ENCODE assay signal across 6 cellular contexts in the genomic region with DNA sequence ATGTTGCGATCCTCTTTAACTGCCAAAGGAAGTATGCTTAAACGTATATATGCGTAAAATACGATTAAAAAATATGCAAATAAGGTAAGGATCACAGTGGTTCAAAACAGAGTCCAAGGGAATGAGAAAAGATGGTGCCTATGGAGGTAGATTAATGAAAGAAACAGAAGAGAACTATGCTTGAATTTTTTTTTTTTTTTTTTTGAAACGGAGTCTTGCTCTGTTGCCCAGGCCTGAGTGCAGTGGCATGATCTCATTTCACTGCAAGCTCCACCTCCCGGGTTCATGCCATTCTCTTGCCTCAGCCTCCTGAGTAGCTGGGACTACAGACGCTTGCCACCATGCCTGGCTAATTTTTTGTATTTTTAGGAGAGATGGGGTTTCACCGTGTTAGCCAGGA. TPM values are rescaled to one million over a fixed set of nuclear protein-coding genes. Genes with fewer than 3 reads are reported as not detected.
"Had no signal": no experiment of that assay in that cellular context is flagged by ENCODE, and none has a peak within 500 bp of the region (broad histone marks: within the 10 kb centered on the region; RNA-seq: fewer than 3 reads in every experiment).

No MANE protein-coding gene starts in this region.

RNA-seq across cellular contexts. Expression of gene SLC23A1, which starts 37.7 kb away (rescaled TPM):
- total RNA-seq: activated T-cell treated with anti-CD3 and anti-CD28 coated beads, Interleukin-2, amount 50 U/mL, for 4 hours; cerebellum; Right ventricle myocardium superior; SJCRH30 had no signal
- polyA plus RNA-seq: adrenal gland, SK-N-SH had no signal

RNA-seq across cellular contexts. Expression of gene MZB1, which starts 44.3 kb away (rescaled TPM):
- polyA plus RNA-seq: SK-N-SH had no signal
